16 cellular contexts compared by ENCODE assay signal in genomic region chr17:76781056-76781982, GRCh38. TPM values are rescaled to one million over a fixed set of nuclear protein-coding genes. Genes with fewer than 3 reads are reported as not detected.
DNase-seq lines count a peak whose midpoint lies in the region; ATAC-seq and TF ChIP-seq lines count a peak whose summit lies in the region.
"Had no signal": no experiment of that assay in that cellular context is flagged by ENCODE, and none has a peak within 500 bp of the region (broad histone marks: within the 10 kb centered on the region; RNA-seq: fewer than 3 reads in every experiment).

No MANE protein-coding gene starts in this region.

- no peak for TF ChIP-seq CTCF in CD8-positive, alpha-beta T cell (IDR thresholded peaks at IDR 0.05)
- TF ChIP-seq CTCF in GM13976 (IDR thresholded peaks at IDR 0.05; ENCODE audit: borderline replicate concordance, control extremely low read depth, extremely low read depth, insufficient read depth, missing control alignments), result peak; percentile 21
- peak; percentile 44 for TF ChIP-seq CTCF in foreskin keratinocyte (conservative IDR thresholded peaks at IDR 0.05)

- no peaks in the 10 kb centered on the region for H3K27me3 Mint-ChIP-seq in CD8-positive, alpha-beta T cell (ENCODE audit: low read depth)
- H3K27me3 Mint-ChIP-seq: activated naive CD8-positive, alpha-beta T cell treated with anti-CD3 and anti-CD28 coated beads for 36 hours; stimulated activated naive CD8-positive, alpha-beta T cell treated with anti-CD3 and anti-CD28 coated beads, Interleukin-15, amount 100 ng/mL, for 72 hours had no signal

- H3K36me3 ChIP-seq in CD8-positive, alpha-beta T cell (ENCODE audit: insufficient read depth, low read length), result peaks cover 12% of the 10 kb centered on the region

- H3K27ac Mint-ChIP-seq in CD8-positive, alpha-beta T cell, result no peak overlapping the region
- H3K27ac Mint-ChIP-seq: activated naive CD8-positive, alpha-beta T cell treated with anti-CD3 and anti-CD28 coated beads for 36 hours; stimulated activated naive CD8-positive, alpha-beta T cell treated with anti-CD3 and anti-CD28 coated beads, Interleukin-15, amount 100 ng/mL, for 72 hours had no signal

- H3K9me3 ChIP-seq in CD8-positive, alpha-beta T cell (ENCODE audit: low read length), result no peaks in the 10 kb centered on the region
- H3K9me3 ChIP-seq: lower lobe of right lung had no signal

- no peaks in the 10 kb centered on the region for H3K9me3 Mint-ChIP-seq in CD8-positive, alpha-beta T cell
- H3K9me3 Mint-ChIP-seq: activated naive CD8-positive, alpha-beta T cell treated with anti-CD3 and anti-CD28 coated beads for 36 hours; CD14-positive monocyte; stimulated activated naive CD8-positive, alpha-beta T cell treated with anti-CD3 and anti-CD28 coated beads, Interleukin-15, amount 100 ng/mL, for 72 hours had no signal

- H3K27me3 ChIP-seq in CD8-positive, alpha-beta T cell (ENCODE audit: insufficient read depth, low read length), result no peaks in the 10 kb centered on the region
- no peaks in the 10 kb centered on the region for H3K27me3 ChIP-seq in foreskin keratinocyte

- intact Hi-C loops in CD8-positive, alpha-beta T cell (cut with DNase I, micrococcal nuclease), result no loop called here

- no peak overlapping the region for H3K27ac ChIP-seq in CD8-positive, alpha-beta T cell (ENCODE audit: low read depth, low read length)
- H3K27ac ChIP-seq in foreskin keratinocyte, result no peak overlapping the region
- H3K27ac ChIP-seq: lower lobe of right lung had no signal

- no peaks in the 10 kb centered on the region for H3K4me1 Mint-ChIP-seq in CD8-positive, alpha-beta T cell (ENCODE audit: low read depth)
- H3K4me1 Mint-ChIP-seq: activated naive CD8-positive, alpha-beta T cell treated with anti-CD3 and anti-CD28 coated beads for 36 hours; CD14-positive monocyte; stimulated activated naive CD8-positive, alpha-beta T cell treated with anti-CD3 and anti-CD28 coated beads, Interleukin-15, amount 100 ng/mL, for 72 hours had no signal

- CTCF ChIA-PET in CD8-positive, alpha-beta T cell (lab: Charles Lee), result interaction anchor here (0.5 to 1.6 kb wide), 4 partner anchors 14 to 77 kb away, joined by 3 to 5 read pairs (median 3); partner anchors contain the start of gene METTL23

- in situ Hi-C loops in GM13976 (cut with MboI; ENCODE audit: low sequenced_read_pairs, unreplicated experiment), result no loop called here

- POLR2A ChIA-PET in CD8-positive, alpha-beta T cell (lab: Charles Lee), result no interaction called here

- H3K4me3 Mint-ChIP-seq in CD8-positive, alpha-beta T cell, result no peak overlapping the region
- H3K4me3 Mint-ChIP-seq: activated naive CD8-positive, alpha-beta T cell treated with anti-CD3 and anti-CD28 coated beads for 36 hours; CD14-positive monocyte; stimulated activated naive CD8-positive, alpha-beta T cell treated with anti-CD3 and anti-CD28 coated beads, Interleukin-15, amount 100 ng/mL, for 72 hours had no signal

- H3K4me3 ChIP-seq in CD8-positive, alpha-beta T cell (ENCODE audit: low read depth, low read length), result no peak overlapping the region
- H3K4me3 ChIP-seq: lower lobe of right lung had no signal

- peak in 1 of 7 experiments; percentile 13 for DNase-seq in CD8-positive, alpha-beta T cell
- DNase-seq in GM13976 (ENCODE audit: low spot score) (no peak), RPMI8226 (peak; percentile 12), foreskin keratinocyte (no peak), anterior cingulate cortex (lab: John Stamatoyannopoulos, UW) (no peak), UCSD-AML1 (lab: John Stamatoyannopoulos, UW; ENCODE audit: unreplicated experiment) (no peak)
- DNase-seq: activated naive CD8-positive, alpha-beta T cell treated with anti-CD3 and anti-CD28 coated beads for 36 hours; cortex of kidney; lower lobe of right lung; NCI-H1436 treated with DMSO at 0.1 percent for 48 hours; NCI-H526 treated with DMSO at 0.1 percent for 48 hours; SHP77; stimulated activated naive CD8-positive, alpha-beta T cell treated with anti-CD3 and anti-CD28 coated beads, Interleukin-15, amount 100 ng/mL, for 72 hours had no signal

- peak; percentile 36 for ATAC-seq in CD8-positive, alpha-beta T cell
- ATAC-seq in foreskin keratinocyte, result no peak
- no peak for ATAC-seq in HG02623 (IDR thresholded peaks at IDR 0.05; ENCODE audit: unreplicated experiment)
- ATAC-seq in GM21381 (IDR thresholded peaks at IDR 0.05; ENCODE audit: unreplicated experiment), result no peak
- ATAC-seq: lower lobe of right lung; stimulated activated naive CD8-positive, alpha-beta T cell treated with anti-CD3 and anti-CD28 coated beads, Interleukin-15, amount 100 ng/mL, for 72 hours had no signal

- peaks cover 43% of the 10 kb centered on the region for H3K36me3 Mint-ChIP-seq in CD8-positive, alpha-beta T cell

- no peaks in the 10 kb centered on the region for H3K4me1 ChIP-seq in CD8-positive, alpha-beta T cell (ENCODE audit: insufficient read depth, low read length)
- H3K4me1 ChIP-seq in foreskin keratinocyte, result no peaks in the 10 kb centered on the region
- H3K4me1 ChIP-seq: lower lobe of right lung had no signal

RNA-seq across cellular contexts. Expression of gene MFSD11, which starts 43.4 kb away (rescaled TPM):
- total RNA-seq in CD8-positive, alpha-beta T cell, result 10 to 100 TPM; 28.6 to 34.4 TPM
- 13.8 and 16.3 TPM in 2 replicates for total RNA-seq in foreskin keratinocyte
- 9.1 and 10.1 TPM in 2 replicates for polyA plus RNA-seq in foreskin keratinocyte

RNA-seq across cellular contexts. Expression of gene SRSF2, which starts 44.2 kb away (rescaled TPM):
- total RNA-seq in CD8-positive, alpha-beta T cell, result 100 to 1,000 TPM; 621 to 637 TPM
- 280 and 282 TPM in 2 replicates for total RNA-seq in foreskin keratinocyte
- polyA plus RNA-seq in foreskin keratinocyte, result 228 and 247 TPM in 2 replicates

RNA-seq across cellular contexts. Expression of gene METTL23, which starts 54.7 kb away (rescaled TPM):
- total RNA-seq in CD8-positive, alpha-beta T cell, result 10 to 100 TPM; 40.3 to 43.1 TPM
- 28.7 and 29.3 TPM in 2 replicates for total RNA-seq in foreskin keratinocyte
- 35.8 and 37.8 TPM in 2 replicates for polyA plus RNA-seq in foreskin keratinocyte

RNA-seq across cellular contexts. Expression of gene JMJD6, which starts 54.9 kb away (rescaled TPM):
- 100 to 1,000 TPM; 316 to 336 TPM for total RNA-seq in CD8-positive, alpha-beta T cell
- 26.1 and 31.0 TPM in 2 replicates for total RNA-seq in foreskin keratinocyte
- polyA plus RNA-seq in foreskin keratinocyte, result 27.3 and 32.3 TPM in 2 replicates
